10 cellular contexts compared by ENCODE assay signal in the genomic region with DNA sequence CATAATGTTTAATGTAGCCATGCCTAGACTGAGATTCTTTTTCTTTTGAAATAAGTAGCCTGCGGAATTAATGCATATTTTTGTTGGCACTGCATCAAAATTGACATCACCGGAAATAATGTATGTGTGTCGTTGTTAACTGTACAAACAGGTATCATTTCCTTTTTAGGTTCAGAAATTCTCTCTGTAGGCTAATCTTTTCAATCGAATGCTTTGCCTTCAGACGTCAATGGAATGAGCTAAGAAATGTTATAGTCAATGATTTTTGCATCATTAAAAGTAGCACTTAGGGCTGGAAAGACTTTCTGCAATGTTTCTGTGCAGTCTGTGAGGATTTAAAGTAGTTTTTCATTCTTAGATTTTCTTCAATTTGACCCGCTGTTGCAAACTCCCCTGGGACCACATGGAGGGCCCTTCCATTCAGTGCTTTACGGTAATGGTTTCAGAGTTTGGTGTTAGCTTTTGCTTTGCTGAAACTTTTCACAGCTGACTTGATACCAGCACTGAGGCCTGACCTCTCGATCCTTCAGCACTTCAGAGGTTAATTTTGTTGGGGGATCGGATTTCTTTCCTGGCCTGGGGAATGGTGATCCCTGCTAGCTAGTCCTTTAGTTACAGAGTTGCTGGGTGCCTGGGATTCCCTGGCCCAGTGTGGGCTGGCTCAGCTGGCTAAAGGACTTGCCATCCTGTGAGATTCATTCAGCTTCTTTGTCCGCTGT.
DNase-seq lines count a peak whose midpoint lies in the region; ATAC-seq and TF ChIP-seq lines count a peak whose summit lies in the region.
"Had no signal": no experiment of that assay in that cellular context is flagged by ENCODE, and none has a peak within 500 bp of the region (broad histone marks: within the 10 kb centered on the region; RNA-seq: fewer than 3 reads in every experiment).

No MANE protein-coding gene starts in this region.

- H3K4me2 ChIP-seq in mesendoderm (ENCODE audit: low read length), result peak overlapping the region; percentile 53

- no CpG with 5 or more reads among the region's 10 CpGs for WGBS in mesendoderm (ENCODE audit: extremely low coverage, insufficient coverage, low lambda C conversion rate)

- TF ChIP-seq CTCF in epithelial cell of proximal tubule (conservative IDR thresholded peaks at IDR 0.05; ENCODE audit: low read depth, low read length), result no peak

- peaks cover 29% of the 10 kb centered on the region for H3K79me2 ChIP-seq in mesendoderm (ENCODE audit: control insufficient read depth, insufficient read depth, low read length)

- H2BK5ac ChIP-seq in mesendoderm (ENCODE audit: low read length), result peak overlapping the region; percentile 81

- peak overlapping the region; percentile 97 for H3K27ac ChIP-seq in mesendoderm (ENCODE audit: low read depth, low read length)

- H2BK120ac ChIP-seq in mesendoderm (ENCODE audit: low read depth, low read length), result peak overlapping the region; percentile 49

- no peak overlapping the region for H4K5ac ChIP-seq in mesendoderm (ENCODE audit: low read length)

- no peak overlapping the region for H2AK5ac ChIP-seq in mesendoderm (ENCODE audit: low read length)

- peaks cover 16% of the 10 kb centered on the region for H3K4me1 ChIP-seq in mesendoderm (ENCODE audit: control insufficient read depth, low read depth, low read length)

- ATAC-seq in GM19452 (IDR thresholded peaks at IDR 0.05; ENCODE audit: unreplicated experiment) (no peak), GM21390 (IDR thresholded peaks at IDR 0.05; ENCODE audit: unreplicated experiment) (no peak)
- ATAC-seq: stimulated activated naive CD8-positive, alpha-beta T cell treated with anti-CD3 and anti-CD28 coated beads, Interleukin-15, Interleukin-2, amounts not matched to agents 100 U/mL and 50 U/mL, for 24 hours had no signal

- H3K4me3 ChIP-seq in epithelial cell of proximal tubule (ENCODE audit: low read depth, low read length) (peak overlapping the region; percentile 48), mesendoderm (ENCODE audit: low read length) (peak overlapping the region; percentile 74)

- H3K36me3 ChIP-seq in mesendoderm (ENCODE audit: control insufficient read depth, insufficient read depth, low read length), result no peaks in the 10 kb centered on the region

- DNase-seq in DMS79 treated with DMSO at 0.1 percent for 48 hours (lab: John Stamatoyannopoulos, UW) (peak; percentile 93), NCI-H748 (lab: John Stamatoyannopoulos, UW; ENCODE audit: unreplicated experiment) (peak; percentile 49), epithelial cell of proximal tubule (ENCODE audit: low read depth) (no peak), mesendoderm (peak; percentile 97), GDM1 (lab: John Stamatoyannopoulos, UW) (no peak), SHP77 treated with DMSO at 0.1 percent for 48 hours (lab: John Stamatoyannopoulos, UW) (no peak)
- DNase-seq: GOT3; stimulated activated naive CD8-positive, alpha-beta T cell treated with anti-CD3 and anti-CD28 coated beads, Interleukin-15, Interleukin-2, amounts not matched to agents 100 U/mL and 50 U/mL, for 24 hours had no signal

- H2BK15ac ChIP-seq in mesendoderm (replicated peaks; ENCODE audit: low read depth), result peak overlapping the region; percentile 75

- no peak overlapping the region for H4K8ac ChIP-seq in mesendoderm (ENCODE audit: low read depth, low read length)

- peak overlapping the region; percentile 86 for H3K56ac ChIP-seq in mesendoderm (ENCODE audit: low read length)

- H3K9ac ChIP-seq in mesendoderm (ENCODE audit: low read length), result peak overlapping the region; percentile 76

- no peaks in the 10 kb centered on the region for H3K79me1 ChIP-seq in mesendoderm (ENCODE audit: low read length)

- H3K23ac ChIP-seq in mesendoderm (ENCODE audit: low read length), result no peak overlapping the region

- peak overlapping the region; percentile 97 for H3K18ac ChIP-seq in mesendoderm (ENCODE audit: low read length)

- H3K27me3 ChIP-seq in mesendoderm (ENCODE audit: insufficient read depth, low read length, poor library complexity), result no peaks in the 10 kb centered on the region

- peak overlapping the region; percentile 78 for H3K4ac ChIP-seq in mesendoderm (ENCODE audit: low read depth, low read length)

Comparison
In these comparisons a context has a peak if more than half of its experiments do, and no peak if none do; other contexts are left out.
1. DNase-seq: peak in DMS79 treated with DMSO at 0.1 percent for 48 hours (single experiment), NCI-H748 (single experiment) and mesendoderm (single experiment); none in epithelial cell of proximal tubule (single experiment), GDM1 (single experiment) and SHP77 treated with DMSO at 0.1 percent for 48 hours (single experiment).